Comparison of ENCODE assay signal across 8 cellular contexts in the genomic region with DNA sequence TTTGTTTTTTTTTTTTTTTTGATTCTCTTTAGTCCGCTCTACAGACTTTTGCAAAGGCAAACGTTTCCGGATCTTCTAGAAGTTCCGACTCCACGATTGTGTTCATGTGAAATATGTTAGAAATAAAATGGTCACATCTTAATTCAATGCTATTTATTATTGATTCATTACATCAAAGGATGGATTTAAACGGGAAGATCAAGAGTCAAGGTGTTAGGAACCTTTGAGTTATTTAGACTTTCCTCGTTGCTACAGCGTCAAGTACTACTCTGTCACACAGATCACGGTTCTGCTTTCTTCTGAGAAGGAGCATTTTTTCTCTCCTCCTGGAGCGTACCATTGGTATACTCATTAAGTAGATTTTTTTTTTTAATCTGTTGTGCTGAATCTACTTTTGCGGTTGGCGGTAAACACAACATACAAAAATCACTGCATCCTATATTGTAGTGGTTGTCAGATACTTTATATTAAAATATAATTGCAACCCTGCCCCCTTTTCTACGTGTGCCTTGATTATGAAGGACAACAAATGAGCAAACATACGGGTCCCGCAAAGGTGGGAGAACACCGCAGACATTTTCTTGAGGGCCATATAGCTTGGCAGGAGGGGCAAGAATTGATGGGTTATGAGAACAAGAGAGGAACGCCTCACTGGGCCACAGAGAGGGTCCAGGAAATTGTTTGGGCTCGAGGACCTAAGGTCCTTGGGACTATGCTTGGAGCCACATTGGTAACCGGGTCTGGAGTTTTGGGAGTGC. TPM values are rescaled to one million over a fixed set of nuclear protein-coding genes. Genes with fewer than 3 reads are reported as not detected.
DNase-seq lines count a peak whose midpoint lies in the region; ATAC-seq and TF ChIP-seq lines count a peak whose summit lies in the region.

No MANE protein-coding gene starts in this region.

- no peak for ATAC-seq in activated naive CD8-positive, alpha-beta T cell treated with anti-CD3 and anti-CD28 coated beads, Interleukin-2, amount 10 ng/mL, durations not matched to agents 7 days and 5 days (ENCODE audit: low read depth)
- no peak for ATAC-seq in GM21529 (IDR thresholded peaks at IDR 0.05; ENCODE audit: unreplicated experiment)
- ATAC-seq in GM18519 (IDR thresholded peaks at IDR 0.05; ENCODE audit: low FRiP score, unreplicated experiment) = no peak
- no peak for ATAC-seq in HG03439 (IDR thresholded peaks at IDR 0.05; ENCODE audit: unreplicated experiment)
- ATAC-seq in HG02588 (IDR thresholded peaks at IDR 0.05; ENCODE audit: unreplicated experiment) = no peak

- POLR2A ChIA-PET in CD8-positive, alpha-beta memory T cell (lab: Charles Lee) = interaction anchor here (0.9 to 3.1 kb wide), 4 partner anchors 10 to 21 kb away, joined by 3 to 34 read pairs (median 12); a partner anchor contains a TSS
- POLR2A ChIA-PET in activated naive CD8-positive, alpha-beta T cell treated with anti-CD3 and anti-CD28 coated beads, Interleukin-2, amount 10 ng/mL, durations not matched to agents 7 days and 5 days (lab: Charles Lee) = interaction anchor here (1.3 to 2.7 kb wide), 3 partner anchors 14 to 19 kb away, joined by 4 to 24 read pairs (median 7); a partner anchor contains a TSS

- peak overlapping the region in 4 of 7 donors; percentile 32 to 71 (median 38) for H3K4me3 Mint-ChIP-seq in CD8-positive, alpha-beta memory T cell
- H3K4me3 Mint-ChIP-seq in activated naive CD8-positive, alpha-beta T cell treated with anti-CD3 and anti-CD28 coated beads, Interleukin-2, amount 10 ng/mL, durations not matched to agents 7 days and 5 days = peak overlapping the region; percentile 55
- no peak overlapping the region for H3K4me3 Mint-ChIP-seq in mesothelial cell of epicardium

- peak overlapping the region; percentile 18 for H3K4me3 ChIP-seq in CD8-positive, alpha-beta memory T cell (ENCODE audit: low read length)
- H3K4me3 ChIP-seq in LNCaP clone FGC (ENCODE audit: low read depth, low read length) = peak overlapping the region; percentile 66; the same call in 1 of the 2 replicates

- H3K36me3 ChIP-seq in CD8-positive, alpha-beta memory T cell (ENCODE audit: insufficient read depth, low read length) = no peaks in the 10 kb centered on the region

- H3K27ac Mint-ChIP-seq in CD8-positive, alpha-beta memory T cell = peak overlapping the region in 6 of 8 donors; percentile 1 to 89 (median 68)
- no peak overlapping the region for H3K27ac Mint-ChIP-seq in activated naive CD8-positive, alpha-beta T cell treated with anti-CD3 and anti-CD28 coated beads, Interleukin-2, amount 10 ng/mL, durations not matched to agents 7 days and 5 days
- peak overlapping the region; percentile 79 for H3K27ac Mint-ChIP-seq in mesothelial cell of epicardium

- H3K27me3 ChIP-seq in CD8-positive, alpha-beta memory T cell (ENCODE audit: insufficient read depth, low read length, poor library complexity, severe bottlenecking) = no peaks in the 10 kb centered on the region

- peak overlapping the region; percentile 21 for H3K27ac ChIP-seq in CD8-positive, alpha-beta memory T cell (ENCODE audit: low read depth, low read length)

- peaks cover 13 to 20% (median 19%) of the 10 kb centered on the region in 3 donors for H3K4me1 Mint-ChIP-seq in CD8-positive, alpha-beta memory T cell
- peaks cover 14% of the 10 kb centered on the region for H3K4me1 Mint-ChIP-seq in activated naive CD8-positive, alpha-beta T cell treated with anti-CD3 and anti-CD28 coated beads, Interleukin-2, amount 10 ng/mL, durations not matched to agents 7 days and 5 days
- peaks cover 12% of the 10 kb centered on the region for H3K4me1 Mint-ChIP-seq in mesothelial cell of epicardium

- CTCF ChIA-PET in CD8-positive, alpha-beta memory T cell (lab: Charles Lee) = interaction anchor here (0.8 to 4.4 kb wide), 6 partner anchors 15 to 214 kb away, joined by 3 to 40 read pairs (median 4); no protein-coding TSS in a partner anchor

- no peak for DNase-seq in CD8-positive, alpha-beta memory T cell
- no peak for DNase-seq in LNCaP clone FGC (ENCODE audit: low read depth)
- DNase-seq in activated naive CD8-positive, alpha-beta T cell treated with anti-CD3 and anti-CD28 coated beads, Interleukin-2, amount 10 ng/mL, durations not matched to agents 7 days and 5 days = no peak
- no peak for DNase-seq in mesothelial cell of epicardium (ENCODE audit: low spot score in 2 of 2, unreplicated experiment in 2 of 2)

- peaks cover 11% of the 10 kb centered on the region for H3K4me1 ChIP-seq in CD8-positive, alpha-beta memory T cell (ENCODE audit: insufficient read depth, low read length)

- peaks cover 0 to 3% (median 0%) of the 10 kb centered on the region in 3 donors for H3K36me3 Mint-ChIP-seq in CD8-positive, alpha-beta memory T cell
- no peaks in the 10 kb centered on the region for H3K36me3 Mint-ChIP-seq in activated naive CD8-positive, alpha-beta T cell treated with anti-CD3 and anti-CD28 coated beads, Interleukin-2, amount 10 ng/mL, durations not matched to agents 7 days and 5 days
- H3K36me3 Mint-ChIP-seq in mesothelial cell of epicardium = no peaks in the 10 kb centered on the region

- no peaks in the 10 kb centered on the region for H3K9me3 ChIP-seq in CD8-positive, alpha-beta memory T cell (ENCODE audit: low read length)

- no peak for TF ChIP-seq CTCF in LNCaP clone FGC (IDR thresholded peaks at IDR 0.05; ENCODE audit: control insufficient read depth, extremely low read depth, insufficient read depth)
- no peak for TF ChIP-seq CTCF in mesothelial cell of epicardium (IDR thresholded peaks at IDR 0.05; ENCODE audit: unreplicated experiment)

- H3K9me3 Mint-ChIP-seq in CD8-positive, alpha-beta memory T cell = no peaks in the 10 kb centered on the region
- H3K9me3 Mint-ChIP-seq in activated naive CD8-positive, alpha-beta T cell treated with anti-CD3 and anti-CD28 coated beads, Interleukin-2, amount 10 ng/mL, durations not matched to agents 7 days and 5 days = no peaks in the 10 kb centered on the region
- no peaks in the 10 kb centered on the region for H3K9me3 Mint-ChIP-seq in mesothelial cell of epicardium

- H3K27me3 Mint-ChIP-seq in CD8-positive, alpha-beta memory T cell = peaks cover 0 to 4% of the 10 kb centered on the region in 2 donors
- H3K27me3 Mint-ChIP-seq in activated naive CD8-positive, alpha-beta T cell treated with anti-CD3 and anti-CD28 coated beads, Interleukin-2, amount 10 ng/mL, durations not matched to agents 7 days and 5 days = no peaks in the 10 kb centered on the region
- H3K27me3 Mint-ChIP-seq in mesothelial cell of epicardium (ENCODE audit: low read depth) = no peaks in the 10 kb centered on the region

RNA-seq across cellular contexts. Expression of a gene that starts 17.5 kb away (rescaled TPM):
- 10 to 100 TPM; 90.0 to 91.4 TPM for total RNA-seq in CD8-positive, alpha-beta memory T cell
- 166 TPM for polyA plus RNA-seq in CD8-positive, alpha-beta memory T cell
- 10 to 100 TPM; 83.1 to 86.4 TPM for total RNA-seq in activated naive CD8-positive, alpha-beta T cell treated with anti-CD3 and anti-CD28 coated beads, Interleukin-2, amount 10 ng/mL, durations not matched to agents 7 days and 5 days
- total RNA-seq in mesothelial cell of epicardium = 49.4 to 60.5 TPM (median 54.1 TPM) in 3 replicates

RNA-seq across cellular contexts. Expression of a gene that starts 41.1 kb away (rescaled TPM):
- 10 to 100 TPM; 34.5 to 36.1 TPM for total RNA-seq in CD8-positive, alpha-beta memory T cell
- 39.7 TPM for polyA plus RNA-seq in CD8-positive, alpha-beta memory T cell
- total RNA-seq in activated naive CD8-positive, alpha-beta T cell treated with anti-CD3 and anti-CD28 coated beads, Interleukin-2, amount 10 ng/mL, durations not matched to agents 7 days and 5 days = 10 to 100 TPM; 28.3 to 31.7 TPM
- total RNA-seq in mesothelial cell of epicardium = 21.8 to 22.6 TPM (median 21.9 TPM) in 3 replicates

RNA-seq across cellular contexts. Expression of a gene that starts 55.6 kb away (rescaled TPM):
- under 1 TPM in 1 of 2 experiments, not detected in 1; 0.09 TPM for total RNA-seq in CD8-positive, alpha-beta memory T cell
- not detected for polyA plus RNA-seq in CD8-positive, alpha-beta memory T cell
- under 1 TPM in 1 of 2 experiments, not detected in 1; 0.11 TPM for total RNA-seq in activated naive CD8-positive, alpha-beta T cell treated with anti-CD3 and anti-CD28 coated beads, Interleukin-2, amount 10 ng/mL, durations not matched to agents 7 days and 5 days
- total RNA-seq in mesothelial cell of epicardium = 0.09 to 0.11 TPM in 2 of 3 replicates, not detected in the other
